Comparison of ENCODE assay signal across 1 cellular context in the genomic region with DNA sequence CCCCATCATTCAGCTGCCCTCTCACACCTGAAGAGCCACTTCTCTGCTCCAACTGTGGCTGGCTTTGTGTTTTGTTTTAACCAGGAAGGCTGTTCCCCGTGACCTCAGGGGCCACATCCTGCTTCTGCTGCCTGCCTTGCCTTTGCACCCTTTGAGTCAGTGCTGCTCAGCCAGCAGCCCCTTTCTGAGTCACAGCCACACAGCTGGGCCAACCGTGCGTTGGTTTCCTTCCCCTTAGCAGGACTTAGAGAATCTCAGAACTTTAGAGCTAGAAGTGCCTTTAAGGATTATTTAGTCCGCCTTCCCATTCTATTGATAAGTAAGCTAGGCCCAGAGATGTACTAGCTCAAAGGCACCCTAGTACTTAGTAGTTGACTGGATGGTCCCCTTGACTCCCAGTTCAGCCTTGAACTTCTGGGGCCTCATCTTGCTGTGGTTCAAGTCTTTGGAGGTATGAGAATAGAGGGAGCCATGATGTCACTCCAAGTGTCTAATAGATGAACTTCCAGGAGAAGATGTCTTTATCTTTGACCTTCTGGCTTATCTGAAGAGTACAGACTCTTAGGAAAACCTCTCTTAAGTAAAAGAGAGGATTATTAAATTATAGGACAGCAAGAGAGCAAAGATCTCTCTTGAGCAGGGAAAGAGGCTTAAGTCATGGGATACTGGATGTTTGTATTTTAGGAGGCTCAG.
TF ChIP-seq lines count a peak whose summit lies in the region.

No MANE protein-coding gene starts in this region.

TF ChIP-seq in HepG2, 621 proteins besides CTCF, POLR2A, EP300 and RAD21:
- no peak for TF ChIP-seq ATRX (CRISPR knock-in tag; IDR thresholded peaks at IDR 0.05; ENCODE audit: borderline replicate concordance)
- TF ChIP-seq, protein P1, sequence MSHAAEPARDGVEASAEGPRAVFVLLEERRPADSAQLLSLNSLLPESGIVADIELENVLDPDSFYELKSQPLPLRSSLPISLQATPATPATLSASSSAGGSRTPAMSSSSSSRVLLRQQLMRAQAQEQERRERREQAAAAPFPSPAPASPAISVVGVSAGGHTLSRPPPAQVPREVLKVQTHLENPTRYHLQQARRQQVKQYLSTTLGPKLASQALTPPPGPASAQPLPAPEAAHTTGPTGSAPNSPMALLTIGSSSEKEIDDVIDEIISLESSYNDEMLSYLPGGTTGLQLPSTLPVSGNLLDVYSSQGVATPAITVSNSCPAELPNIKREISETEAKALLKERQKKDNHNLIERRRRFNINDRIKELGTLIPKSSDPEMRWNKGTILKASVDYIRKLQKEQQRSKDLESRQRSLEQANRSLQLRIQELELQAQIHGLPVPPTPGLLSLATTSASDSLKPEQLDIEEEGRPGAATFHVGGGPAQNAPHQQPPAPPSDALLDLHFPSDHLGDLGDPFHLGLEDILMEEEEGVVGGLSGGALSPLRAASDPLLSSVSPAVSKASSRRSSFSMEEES (CRISPR knock-in tag; IDR thresholded peaks at IDR 0.05), result no peak
- no peak for TF ChIP-seq ZNF260 (CRISPR knock-in tag; IDR thresholded peaks at IDR 0.05; ENCODE audit: borderline replicate concordance, low read depth)
- TF ChIP-seq NFYB (CRISPR knock-in tag; IDR thresholded peaks at IDR 0.05), result no peak
